ENCODE assay signal across 13 cellular contexts in the genomic region with DNA sequence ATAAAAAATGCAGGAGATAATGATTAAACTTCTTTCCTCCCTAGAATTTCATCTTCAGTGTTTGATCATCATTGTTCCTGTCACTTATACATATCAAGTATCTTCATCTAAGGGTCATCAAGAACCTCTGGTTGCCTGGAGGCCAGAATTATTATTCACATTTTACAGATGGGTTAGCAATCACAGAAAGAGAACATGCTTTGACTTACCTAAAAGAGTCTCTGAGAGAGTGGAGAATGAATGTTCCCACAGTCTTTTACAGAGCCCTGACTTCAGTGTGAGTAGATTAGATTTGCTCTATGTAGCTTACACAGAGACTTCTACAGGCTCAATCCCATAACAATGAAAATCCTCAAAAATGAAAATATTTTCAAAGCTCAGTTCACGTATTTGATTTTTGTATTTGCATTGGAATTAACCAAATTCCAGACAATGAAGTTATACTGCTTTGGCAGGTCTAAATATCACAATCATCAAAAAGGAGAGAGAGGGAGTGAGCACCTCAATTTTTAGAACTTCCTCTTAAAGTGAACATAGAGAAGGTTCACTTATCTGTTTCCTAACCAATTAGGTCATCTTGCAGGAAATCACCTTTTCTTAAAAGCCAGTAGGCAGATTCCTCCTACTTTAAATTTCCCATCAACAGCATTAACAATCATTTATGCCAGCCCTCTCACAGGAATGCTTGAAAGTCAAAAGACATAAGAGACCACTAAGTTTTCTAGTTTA.
DNase-seq lines count a peak whose midpoint lies in the region; ATAC-seq, FAIRE-seq and TF ChIP-seq lines count a peak whose summit lies in the region.
"Had no signal": no experiment of that assay in that cellular context is flagged by ENCODE, and none has a peak within 500 bp of the region (broad histone marks: within the 10 kb centered on the region; RNA-seq: fewer than 3 reads in every experiment).

No MANE protein-coding gene starts in this region.

- H3K9ac ChIP-seq in HepG2 (ENCODE audit: insufficient read depth, low read depth, low read length), result no peak overlapping the region

- ATAC-seq in A549 (no peak), HG03175 (IDR thresholded peaks at IDR 0.05; ENCODE audit: unreplicated experiment) (no peak), HepG2 (no peak)
- ATAC-seq in activated naive CD8-positive, alpha-beta T cell treated with anti-CD3 and anti-CD28 coated beads, Interleukin-2, amount 50 U/mL, for 24 hours, result no peak
- ATAC-seq in natural killer cell treated with Interleukin-12 subunit alpha and Interleukin-12 subunit beta and Interleukin-15 and Interleukin-18, amount 100 ng/mL, for 72 hours, result no peak

- H3K27me3 Mint-ChIP-seq in activated naive CD8-positive, alpha-beta T cell treated with anti-CD3 and anti-CD28 coated beads, Interleukin-2, amount 50 U/mL, for 24 hours, result no peaks in the 10 kb centered on the region
- no peaks in the 10 kb centered on the region for H3K27me3 Mint-ChIP-seq in natural killer cell treated with Interleukin-12 subunit alpha and Interleukin-12 subunit beta and Interleukin-15 and Interleukin-18, amount 100 ng/mL, for 72 hours
- no peaks in the 10 kb centered on the region for H3K27me3 Mint-ChIP-seq in activated T-helper 2 cell treated with anti-CD3 and anti-CD28 coated beads, Interferon-gamma antibody, Interleukin-2, Interleukin-4, amounts not matched to agents 10 μg/mL and 5 μg/mL and 100 μg/mL, durations not matched to agents 14 hours and 24 hours and 36 hours (ENCODE audit: low read depth)
- H3K27me3 Mint-ChIP-seq: activated naive CD4-positive, alpha-beta T cell treated with anti-CD3 and anti-CD28 coated beads, Interleukin-2, amount 10 ng/mL, durations not matched to agents 7 days and 5 days had no signal

- H3K4me3 Mint-ChIP-seq in activated naive CD8-positive, alpha-beta T cell treated with anti-CD3 and anti-CD28 coated beads, Interleukin-2, amount 50 U/mL, for 24 hours, result no peak overlapping the region
- H3K4me3 Mint-ChIP-seq in natural killer cell treated with Interleukin-12 subunit alpha and Interleukin-12 subunit beta and Interleukin-15 and Interleukin-18, amount 100 ng/mL, for 72 hours, result peak overlapping the region; percentile 52
- no peak overlapping the region for H3K4me3 Mint-ChIP-seq in activated T-helper 2 cell treated with anti-CD3 and anti-CD28 coated beads, Interferon-gamma antibody, Interleukin-2, Interleukin-4, amounts not matched to agents 10 μg/mL and 5 μg/mL and 100 μg/mL, durations not matched to agents 14 hours and 24 hours and 36 hours (ENCODE audit: low read depth)
- H3K4me3 Mint-ChIP-seq: activated naive CD4-positive, alpha-beta T cell treated with anti-CD3 and anti-CD28 coated beads, Interleukin-2, amount 10 ng/mL, durations not matched to agents 7 days and 5 days had no signal

- intact Hi-C loops in activated T-helper 2 cell treated with anti-CD3 and anti-CD28 coated beads, Interferon-gamma antibody, Interleukin-2, Interleukin-4, amounts not matched to agents 10 μg/mL and 5 μg/mL and 100 μg/mL, durations not matched to agents 14 hours and 24 hours and 36 hours (cut with micrococcal nuclease), result loop anchor here (10.0 kb wide), 3 partner anchors 81 to 381 kb away; no protein-coding TSS in a partner anchor
- intact Hi-C loops in HepG2 (cut with micrococcal nuclease; ENCODE audit: unreplicated experiment), result no loop called here

- H3K27ac Mint-ChIP-seq in activated naive CD8-positive, alpha-beta T cell treated with anti-CD3 and anti-CD28 coated beads, Interleukin-2, amount 50 U/mL, for 24 hours, result peak overlapping the region; percentile 85
- H3K27ac Mint-ChIP-seq in natural killer cell treated with Interleukin-12 subunit alpha and Interleukin-12 subunit beta and Interleukin-15 and Interleukin-18, amount 100 ng/mL, for 72 hours, result peak overlapping the region; percentile 47 to 91
- H3K27ac Mint-ChIP-seq in activated T-helper 2 cell treated with anti-CD3 and anti-CD28 coated beads, Interferon-gamma antibody, Interleukin-2, Interleukin-4, amounts not matched to agents 10 μg/mL and 5 μg/mL and 100 μg/mL, durations not matched to agents 14 hours and 24 hours and 36 hours, result no peak overlapping the region
- H3K27ac Mint-ChIP-seq: activated naive CD4-positive, alpha-beta T cell treated with anti-CD3 and anti-CD28 coated beads, Interleukin-2, amount 10 ng/mL, durations not matched to agents 7 days and 5 days had no signal

- H3K79me2 ChIP-seq in HepG2 (ENCODE audit: insufficient read depth, low read length), result no peaks in the 10 kb centered on the region

- in situ Hi-C loops in HepG2 (cut with HindIII; ENCODE audit: extremely low pct_ligation_motif_present, low pct_unique_long_range_greater_than_20kb), result no loop called here

- TF ChIP-seq CTCF in A549 (IDR thresholded peaks at IDR 0.05), result no peak
- TF ChIP-seq CTCF in HepG2 (CRISPR knock-in tag; IDR thresholded peaks at IDR 0.05), result no peak

- H3K4me3 ChIP-seq in A549 (no peak overlapping the region), HepG2 (replicated peaks in 1 of 3; ENCODE audit: insufficient read depth in 1 of 3, low read depth in 2 of 3, low read length in 3 of 3) (no peak overlapping the region)

- POLR2A ChIA-PET in A549 (lab: Yijun Ruan, JAX) (no interaction called here), HepG2 (lab: Yijun Ruan, JAX) (no interaction called here)

- no peak for TF ChIP-seq EP300 in A549 (IDR thresholded peaks at IDR 0.05)
- TF ChIP-seq EP300 in HepG2 (IDR thresholded peaks at IDR 0.05; ENCODE audit: low read depth in 2 of 2, low read length in 2 of 2), result no peak
- no peak for TF ChIP-seq EP300 in HepG2 (CRISPR knock-in tag; IDR thresholded peaks at IDR 0.05; ENCODE audit: borderline replicate concordance)

- peak overlapping the region in 1 of 2 experiments; percentile 51; a peak in 2 of 6 replicates for H3K27ac ChIP-seq in A549
- H3K27ac ChIP-seq in HepG2 (ENCODE audit: extremely low read length, insufficient read depth, low read length), result no peak overlapping the region

- H3K27me3 ChIP-seq in HepG2 (ENCODE audit: control insufficient read depth in 1 of 2, insufficient read depth in 2 of 2, low read length in 2 of 2), result no peaks in the 10 kb centered on the region
- H3K27me3 ChIP-seq: BE2C had no signal

- no peak for TF ChIP-seq RAD21 in A549 (conservative IDR thresholded peaks at IDR 0.05 in 1 of 2, IDR thresholded peaks at IDR 0.05 in 1 of 2)
- no peak for TF ChIP-seq RAD21 in HepG2 (CRISPR knock-in tag; IDR thresholded peaks at IDR 0.05)

- 0 out of 3 replicates have a peak overlapping the region, but pooled peaks have one; percentile 9 for H3K4me2 ChIP-seq in A549
- no peak overlapping the region for H3K4me2 ChIP-seq in HepG2 (ENCODE audit: low read depth, low read length)

- H3K4me1 ChIP-seq in A549 (peaks cover 32% of the 10 kb centered on the region), HepG2 (ENCODE audit: insufficient read depth, low read length) (no peaks in the 10 kb centered on the region)
- H3K4me1 ChIP-seq: BE2C had no signal

- no peaks in the 10 kb centered on the region for H4K20me1 ChIP-seq in HepG2 (ENCODE audit: insufficient read depth, low read length)

- FAIRE-seq in A549 (lab: Jason Lieb, UNC) (no peak), GM12891 (lab: Jason Lieb, UNC) (no peak), HepG2 (lab: Jason Lieb, UNC) (no peak)
- FAIRE-seq: frontal cortex had no signal

- H3K9me3 ChIP-seq in A549 (no peaks in the 10 kb centered on the region), HepG2 (ENCODE audit: low read length) (no peaks in the 10 kb centered on the region)
- H3K9me3 ChIP-seq: BE2C had no signal

- DNase-seq in A549 (ENCODE audit: low read depth in 1 of 2, low spot score in 1 of 2) (no peak), GM12891 (ENCODE audit: insufficient read length, low spot score) (no peak), HepG2 (ENCODE audit: low spot score) (no peak), mesenteric fat pad (ENCODE audit: low spot score) (no peak)
- no peak for DNase-seq in activated naive CD8-positive, alpha-beta T cell treated with anti-CD3 and anti-CD28 coated beads, Interleukin-2, amount 50 U/mL, for 24 hours
- no peak for DNase-seq in natural killer cell treated with Interleukin-12 subunit alpha and Interleukin-12 subunit beta and Interleukin-15 and Interleukin-18, amount 100 ng/mL, for 72 hours (ENCODE audit: low spot score)
- no peak for DNase-seq in activated T-helper 2 cell treated with anti-CD3 and anti-CD28 coated beads, Interferon-gamma antibody, Interleukin-2, Interleukin-4, amounts not matched to agents 10 μg/mL and 5 μg/mL and 100 μg/mL, durations not matched to agents 14 hours and 24 hours and 36 hours (ENCODE audit: low spot score)
- DNase-seq: activated naive CD4-positive, alpha-beta T cell treated with anti-CD3 and anti-CD28 coated beads, Interleukin-2, amount 10 ng/mL, durations not matched to agents 7 days and 5 days; BE2C; posterior cingulate gyrus; Right ventricle myocardium superior had no signal

- H2AFZ ChIP-seq in HepG2 (ENCODE audit: low read length), result no peak overlapping the region

- H3K4me1 Mint-ChIP-seq in activated naive CD8-positive, alpha-beta T cell treated with anti-CD3 and anti-CD28 coated beads, Interleukin-2, amount 50 U/mL, for 24 hours, result peaks cover 69% of the 10 kb centered on the region
- H3K4me1 Mint-ChIP-seq in natural killer cell treated with Interleukin-12 subunit alpha and Interleukin-12 subunit beta and Interleukin-15 and Interleukin-18, amount 100 ng/mL, for 72 hours (ENCODE audit: low read depth in 2 of 2), result peaks cover 62 to 67% of the 10 kb centered on the region in 2 donors
- peaks cover 19% of the 10 kb centered on the region for H3K4me1 Mint-ChIP-seq in activated T-helper 2 cell treated with anti-CD3 and anti-CD28 coated beads, Interferon-gamma antibody, Interleukin-2, Interleukin-4, amounts not matched to agents 10 μg/mL and 5 μg/mL and 100 μg/mL, durations not matched to agents 14 hours and 24 hours and 36 hours (ENCODE audit: low read depth)

- no peaks in the 10 kb centered on the region for H3K36me3 ChIP-seq in HepG2 (replicated peaks in 1 of 2; ENCODE audit: control insufficient read depth in 1 of 2, insufficient read depth in 2 of 2, low read length in 2 of 2)
- H3K36me3 ChIP-seq: BE2C had no signal

- no peak for TF ChIP-seq POLR2A in A549 (IDR thresholded peaks at IDR 0.05; ENCODE audit: low read length)
- TF ChIP-seq POLR2A in GM12891 (IDR thresholded peaks at IDR 0.05; ENCODE audit: low read depth, low read length), result peak; percentile 61; the same call in 1 of the 2 replicates
- TF ChIP-seq POLR2A in HepG2 (IDR thresholded peaks at IDR 0.05; ENCODE audit: insufficient read depth in 1 of 2, low read depth in 2 of 2, low read length in 2 of 2), result no peak

- no peaks in the 10 kb centered on the region for H3K9me3 Mint-ChIP-seq in activated naive CD8-positive, alpha-beta T cell treated with anti-CD3 and anti-CD28 coated beads, Interleukin-2, amount 50 U/mL, for 24 hours
- peaks cover 3% of the 10 kb centered on the region for H3K9me3 Mint-ChIP-seq in natural killer cell treated with Interleukin-12 subunit alpha and Interleukin-12 subunit beta and Interleukin-15 and Interleukin-18, amount 100 ng/mL, for 72 hours
- H3K9me3 Mint-ChIP-seq in activated T-helper 2 cell treated with anti-CD3 and anti-CD28 coated beads, Interferon-gamma antibody, Interleukin-2, Interleukin-4, amounts not matched to agents 10 μg/mL and 5 μg/mL and 100 μg/mL, durations not matched to agents 14 hours and 24 hours and 36 hours, result no peaks in the 10 kb centered on the region
- H3K9me3 Mint-ChIP-seq: activated naive CD4-positive, alpha-beta T cell treated with anti-CD3 and anti-CD28 coated beads, Interleukin-2, amount 10 ng/mL, durations not matched to agents 7 days and 5 days had no signal

- CTCF ChIA-PET in A549 (lab: Yijun Ruan, JAX) (no interaction called here), HepG2 (lab: Yijun Ruan, JAX; ENCODE audit: low intra/inter-chr PET ratio, low total read pairs) (no interaction called here)

- 80% methylated on average over 1 of the region's 1 CpG for WGBS in A549 (ENCODE audit: missing lambda C conversion rate)
- 92% methylated on average over 1 of the region's 1 CpG for WGBS in HepG2 (ENCODE audit: low lambda C conversion rate)

- no peaks in the 10 kb centered on the region for H3K36me3 Mint-ChIP-seq in activated naive CD8-positive, alpha-beta T cell treated with anti-CD3 and anti-CD28 coated beads, Interleukin-2, amount 50 U/mL, for 24 hours (ENCODE audit: low read depth)
- H3K36me3 Mint-ChIP-seq in natural killer cell treated with Interleukin-12 subunit alpha and Interleukin-12 subunit beta and Interleukin-15 and Interleukin-18, amount 100 ng/mL, for 72 hours, result no peaks in the 10 kb centered on the region
- no peaks in the 10 kb centered on the region for H3K36me3 Mint-ChIP-seq in activated T-helper 2 cell treated with anti-CD3 and anti-CD28 coated beads, Interferon-gamma antibody, Interleukin-2, Interleukin-4, amounts not matched to agents 10 μg/mL and 5 μg/mL and 100 μg/mL, durations not matched to agents 14 hours and 24 hours and 36 hours (ENCODE audit: low read depth)
- H3K36me3 Mint-ChIP-seq: activated naive CD4-positive, alpha-beta T cell treated with anti-CD3 and anti-CD28 coated beads, Interleukin-2, amount 10 ng/mL, durations not matched to agents 7 days and 5 days had no signal

- BruUV-seq in HepG2 (replicated peaks; lab: Mats Ljungman, UMichigan), result no TSS peak
